In genomic region chr7:159126496-159127345, GRCh38 we compare ENCODE assay signal across 14 cellular contexts. TPM values are rescaled to one million over a fixed set of nuclear protein-coding genes. Genes with fewer than 3 reads are reported as not detected.
DNase-seq lines count a peak whose midpoint lies in the region; ATAC-seq and TF ChIP-seq lines count a peak whose summit lies in the region.
"Had no signal": no experiment of that assay in that cellular context is flagged by ENCODE, and none has a peak within 500 bp of the region (broad histone marks: within the 10 kb centered on the region; RNA-seq: fewer than 3 reads in every experiment).

No MANE protein-coding gene starts in this region.

- TF ChIP-seq CTCF in H9 (conservative IDR thresholded peaks at IDR 0.05) (no peak), chondrocyte (IDR thresholded peaks at IDR 0.05) (no peak), osteocyte (IDR thresholded peaks at IDR 0.05) (no peak)

- no peak overlapping the region for H3K4ac ChIP-seq in H9 (ENCODE audit: low read depth, low read length)

- no peak overlapping the region for H3K9ac ChIP-seq in H9 (ENCODE audit: extremely low read depth, insufficient read length, low read length)

- no peak overlapping the region for H3K4me2 ChIP-seq in H9 (ENCODE audit: insufficient read depth, insufficient read length, low read length)

- no peak overlapping the region for H4K8ac ChIP-seq in H9 (replicated peaks; ENCODE audit: insufficient read length, low read depth, low read length)

- no peak overlapping the region for H2AK5ac ChIP-seq in H9 (ENCODE audit: insufficient read length, low read length)

- no peak overlapping the region for H3K56ac ChIP-seq in H9 (ENCODE audit: insufficient read length, low read depth, low read length)

- no peak overlapping the region for H3K23ac ChIP-seq in H9 (ENCODE audit: insufficient read length, low read depth, low read length)

- no peaks in the 10 kb centered on the region for H4K20me1 ChIP-seq in H9 (ENCODE audit: control insufficient read depth, insufficient read depth, insufficient read length)

- peaks cover 0 to 7% of the 10 kb centered on the region in 2 experiments; a peak in 1 of 5 replicates for H3K9me3 Mint-ChIP-seq in H9
- H3K9me3 Mint-ChIP-seq in chondrocyte (ENCODE audit: low read depth) = peaks cover 6% of the 10 kb centered on the region
- peaks cover 1% of the 10 kb centered on the region for H3K9me3 Mint-ChIP-seq in osteocyte (ENCODE audit: unreplicated experiment)
- H3K9me3 Mint-ChIP-seq in naive thymus-derived CD8-positive, alpha-beta T cell = peaks cover 0 to 2% (median 0%) of the 10 kb centered on the region in 9 donors

- no peak overlapping the region for H4K91ac ChIP-seq in H9 (ENCODE audit: insufficient read length, low read depth, low read length)

- H2BK15ac ChIP-seq in H9 (ENCODE audit: low read depth, low read length) = no peak overlapping the region

- no peak overlapping the region for H2AFZ ChIP-seq in H9 (ENCODE audit: low read length)

- peak; percentile 58 for DNase-seq in activated effector memory CD4-positive, alpha-beta T cell treated with anti-CD3 and anti-CD28 coated beads, Interleukin-2, amount 50 U/mL, for 16 hours
- DNase-seq in activated effector memory CD4-positive, alpha-beta T cell treated with Interleukin-2 at 50 U/mL for 16 hours = no peak
- peak; percentile 18 for DNase-seq in H9
- DNase-seq in chondrocyte (ENCODE audit: low spot score) = peak; percentile 64
- DNase-seq in osteocyte (ENCODE audit: extremely low spot score, unreplicated experiment) = peak; percentile 59
- no peak for DNase-seq in naive thymus-derived CD8-positive, alpha-beta T cell
- DNase-seq in COR-L47 (lab: John Stamatoyannopoulos, UW) = no peak
- no peak for DNase-seq in stimulated activated naive CD8-positive, alpha-beta T cell treated with anti-CD3 and anti-CD28 coated beads, Interleukin-15, Interleukin-2, amounts not matched to agents 100 U/mL and 50 U/mL, for 24 hours
- DNase-seq: AML-193, HCEC 1CT, NCI-H187 treated with DMSO at 0.1 percent for 48 hours, NCI-H446 had no signal

- H3K4me1 ChIP-seq in H9 (ENCODE audit: insufficient read depth, low read length) = no peaks in the 10 kb centered on the region

- no peak overlapping the region for H2BK20ac ChIP-seq in H9 (ENCODE audit: low read depth, low read length, poor library complexity, severe bottlenecking)

- H2BK120ac ChIP-seq in H9 (ENCODE audit: low read depth, low read length, poor library complexity, severe bottlenecking) = no peak overlapping the region

- H3K79me2 ChIP-seq in H9 (ENCODE audit: insufficient read depth, low read length) = no peaks in the 10 kb centered on the region

- ATAC-seq in naive thymus-derived CD8-positive, alpha-beta T cell = no peak
- ATAC-seq in stimulated activated naive CD8-positive, alpha-beta T cell treated with anti-CD3 and anti-CD28 coated beads, Interleukin-15, Interleukin-2, amounts not matched to agents 100 U/mL and 50 U/mL, for 24 hours = no peak

- H3K27ac Mint-ChIP-seq in H9 (0 out of 7 replicates have a peak overlapping the region, but pooled peaks of 1 of the 3 experiments have one; percentile 29), chondrocyte (ENCODE audit: unreplicated experiment) (no peak overlapping the region), osteocyte (ENCODE audit: unreplicated experiment) (no peak overlapping the region)
- H3K27ac Mint-ChIP-seq in naive thymus-derived CD8-positive, alpha-beta T cell = no peak overlapping the region

- H3K36me3 Mint-ChIP-seq in H9 (ENCODE audit: insufficient read depth in 1 of 3, low read depth in 3 of 3) (no peaks in the 10 kb centered on the region; a peak in 1 of 7 replicates), chondrocyte (ENCODE audit: low read depth) (no peaks in the 10 kb centered on the region), osteocyte (ENCODE audit: unreplicated experiment) (no peaks in the 10 kb centered on the region)
- no peaks in the 10 kb centered on the region for H3K36me3 Mint-ChIP-seq in naive thymus-derived CD8-positive, alpha-beta T cell

- no peak overlapping the region for H3K27ac ChIP-seq in H9 (ENCODE audit: insufficient read length, low read depth, low read length)

- no peak overlapping the region for H3K14ac ChIP-seq in H9 (ENCODE audit: insufficient read depth, low read length)

- H3T11ph ChIP-seq in H9 (ENCODE audit: low read length) = no peak overlapping the region

- H3K27me3 ChIP-seq in H9 (ENCODE audit: insufficient read depth, low read length) = no peaks in the 10 kb centered on the region

- H3K9me3 ChIP-seq in H9 (ENCODE audit: control insufficient read depth, low read depth, low read length) = no peaks in the 10 kb centered on the region

- H3K4me3 Mint-ChIP-seq in H9 (no peak overlapping the region), chondrocyte (ENCODE audit: unreplicated experiment) (no peak overlapping the region), osteocyte (ENCODE audit: unreplicated experiment) (no peak overlapping the region)
- no peak overlapping the region for H3K4me3 Mint-ChIP-seq in naive thymus-derived CD8-positive, alpha-beta T cell

- no peaks in the 10 kb centered on the region for H3K23me2 ChIP-seq in H9 (ENCODE audit: insufficient read length, low read depth, low read length, poor library complexity, severe bottlenecking)

- H2BK5ac ChIP-seq in H9 (ENCODE audit: insufficient read length, low read length) = no peak overlapping the region

- H4K5ac ChIP-seq in H9 (ENCODE audit: insufficient read length, low read depth, low read length) = no peak overlapping the region

- no CpG with 5 or more reads among the region's 20 CpGs for WGBS in H9 (ENCODE audit: extremely low coverage, insufficient read length, low lambda C conversion rate)

- H2BK12ac ChIP-seq in H9 (ENCODE audit: insufficient read length, low read depth, low read length) = no peak overlapping the region

- peaks cover 13 to 26% of the 10 kb centered on the region in 2 experiments for H3K4me1 Mint-ChIP-seq in H9
- no peaks in the 10 kb centered on the region for H3K4me1 Mint-ChIP-seq in chondrocyte (ENCODE audit: low read depth)
- no peaks in the 10 kb centered on the region for H3K4me1 Mint-ChIP-seq in osteocyte (ENCODE audit: unreplicated experiment)
- H3K4me1 Mint-ChIP-seq in naive thymus-derived CD8-positive, alpha-beta T cell = no peaks in the 10 kb centered on the region

- no peak overlapping the region for H3K18ac ChIP-seq in H9 (ENCODE audit: insufficient read length, low read depth, low read length)

- POLR2A ChIA-PET in naive thymus-derived CD8-positive, alpha-beta T cell (lab: Charles Lee) = no interaction called here

- H3K79me1 ChIP-seq in H9 (ENCODE audit: insufficient read depth, low read depth, low read length, poor library complexity, severe bottlenecking) = no peaks in the 10 kb centered on the region

- peaks cover 3% of the 10 kb centered on the region for H3K27me3 Mint-ChIP-seq in H9 (ENCODE audit: low read depth)
- H3K27me3 Mint-ChIP-seq in chondrocyte (ENCODE audit: low read depth) = peaks cover 46% of the 10 kb centered on the region
- H3K27me3 Mint-ChIP-seq in osteocyte (ENCODE audit: unreplicated experiment) = no peaks in the 10 kb centered on the region
- peaks cover 3 to 29% (median 16%) of the 10 kb centered on the region in 5 donors for H3K27me3 Mint-ChIP-seq in naive thymus-derived CD8-positive, alpha-beta T cell

RNA-seq across cellular contexts. Expression of gene VIPR2, which starts 17.9 kb away (rescaled TPM):
- total RNA-seq in H9 (2021) (1.5 and 1.6 TPM in 2 replicates), chondrocyte (0.07 TPM in 1 of 3 replicates, not detected in the others), osteocyte (0.19 and 0.39 TPM in 2 replicates)
- total RNA-seq in naive thymus-derived CD8-positive, alpha-beta T cell = under 1 TPM; 0.22 to 0.26 TPM
- under 1 TPM in 2 of 3 donors, not detected in 1; 0.17 to 0.62 TPM for polyA plus RNA-seq in naive thymus-derived CD8-positive, alpha-beta T cell
- total RNA-seq: G401, LHCN-M2 had no signal

Comparison
In these comparisons a context has a peak if more than half of its experiments do, and no peak if none do; other contexts are left out.
1. DNase-seq: peak in activated effector memory CD4-positive, alpha-beta T cell treated with anti-CD3 and anti-CD28 coated beads, Interleukin-2, amount 50 U/mL, for 16 hours (single experiment), H9 (single experiment), chondrocyte (single experiment) and osteocyte (single experiment); none in activated effector memory CD4-positive, alpha-beta T cell treated with Interleukin-2 at 50 U/mL for 16 hours (single experiment), naive thymus-derived CD8-positive, alpha-beta T cell (0 of 10), COR-L47 (single experiment) and stimulated activated naive CD8-positive, alpha-beta T cell treated with anti-CD3 and anti-CD28 coated beads, Interleukin-15, Interleukin-2, amounts not matched to agents 100 U/mL and 50 U/mL, for 24 hours (single experiment).